Comparison of ENCODE assay signal across 20 cellular contexts in genomic region chrX:97168646-97169045, GRCh38.
A peak's percentile ranks its signal among the peaks of the same experiment; 100 is the strongest.
DNase-seq lines count a peak whose midpoint lies in the region; ATAC-seq, FAIRE-seq and TF ChIP-seq lines count a peak whose summit lies in the region.
"Had no signal": no experiment of that assay in that cellular context is flagged by ENCODE, and none has a peak within 500 bp of the region (broad histone marks: within the 10 kb centered on the region; RNA-seq: fewer than 3 reads in every experiment).

No MANE protein-coding gene starts in this region.

- H3K79me2 ChIP-seq in SU-DHL-6 (ENCODE audit: insufficient read depth, low read length): no peaks in the 10 kb centered on the region

- intact Hi-C loops in activated T-helper 1 cell treated with anti-CD3 and anti-CD28 coated beads, Interleukin-12 subunit alpha, Interleukin-12 subunit beta, Interleukin-2, Interleukin-4 antibody, amounts not matched to agents 30 ng/mL and 10 ng/mL and 1 ng/mL, durations not matched to agents 14 hours and 24 hours and 36 hours (cut with micrococcal nuclease): no loop called here

- no peak overlapping the region for H3K4me3 Mint-ChIP-seq in activated T-helper 1 cell treated with anti-CD3 and anti-CD28 coated beads, Interleukin-12 subunit alpha, Interleukin-12 subunit beta, Interleukin-2, Interleukin-4 antibody, amounts not matched to agents 30 ng/mL and 10 ng/mL and 1 ng/mL, durations not matched to agents 14 hours and 24 hours and 36 hours
- H3K4me3 Mint-ChIP-seq in WTC11: no peak overlapping the region
- H3K4me3 Mint-ChIP-seq: activated CD4-positive, alpha-beta memory T cell treated with anti-CD3 and anti-CD28 coated beads for 36 hours had no signal

- no peak overlapping the region for H3K4me3 ChIP-seq in BLaER1 treated with 17β-estradiol and CSF1 and Interleukin-3, amounts not matched to agents 10 nM and 100 nM
- H3K4me3 ChIP-seq in SU-DHL-6 (ENCODE audit: insufficient read depth, low read length, poor library complexity, severe bottlenecking): no peak overlapping the region
- H3K4me3 ChIP-seq: PC-9 had no signal

- H4K20me1 ChIP-seq in BLaER1 treated with 17β-estradiol and CSF1 and Interleukin-3, amounts not matched to agents 10 nM and 100 nM: peaks cover 0 to 4% (median 0%) of the 10 kb centered on the region in 11 experiments; a peak in 2 of 22 replicates
- no peaks in the 10 kb centered on the region for H4K20me1 ChIP-seq in SU-DHL-6 (ENCODE audit: low read depth, low read length)

- no peaks in the 10 kb centered on the region for H3K9me2 ChIP-seq in SU-DHL-6 (replicated peaks; ENCODE audit: insufficient read depth, low read length)
- H3K9me2 ChIP-seq: SK-N-SH had no signal

- CTCF ChIA-PET in WTC11 (lab: Charles Lee): no interaction called here

- ATAC-seq in HG03066 (IDR thresholded peaks at IDR 0.05; ENCODE audit: low read depth, unreplicated experiment): peak; percentile 73
- ATAC-seq in WTC11: no peak
- ATAC-seq: left lobe of liver; stimulated activated naive CD8-positive, alpha-beta T cell treated with anti-CD3 and anti-CD28 coated beads, Interleukin-15, Interleukin-2, amounts not matched to agents 100 U/mL and 50 U/mL, for 24 hours had no signal

- peaks cover 6 to 15% (median 13%) of the 10 kb centered on the region in 10 experiments; a peak in 16 of 20 replicates for H3K4me1 ChIP-seq in BLaER1 treated with 17β-estradiol and CSF1 and Interleukin-3, amounts not matched to agents 10 nM and 100 nM

- FAIRE-seq in GM19239 (lab: Jason Lieb, UNC): peak; percentile 21
- no peak for FAIRE-seq in HTR-8/SVneo (lab: Jason Lieb, UNC)
- FAIRE-seq: A204.1, small intestine, TTC549 had no signal

- no peak overlapping the region for H3K27ac Mint-ChIP-seq in activated T-helper 1 cell treated with anti-CD3 and anti-CD28 coated beads, Interleukin-12 subunit alpha, Interleukin-12 subunit beta, Interleukin-2, Interleukin-4 antibody, amounts not matched to agents 30 ng/mL and 10 ng/mL and 1 ng/mL, durations not matched to agents 14 hours and 24 hours and 36 hours
- H3K27ac Mint-ChIP-seq in WTC11: no peak overlapping the region
- H3K27ac Mint-ChIP-seq: activated CD4-positive, alpha-beta memory T cell treated with anti-CD3 and anti-CD28 coated beads for 36 hours had no signal

- H3K9me3 Mint-ChIP-seq in activated T-helper 1 cell treated with anti-CD3 and anti-CD28 coated beads, Interleukin-12 subunit alpha, Interleukin-12 subunit beta, Interleukin-2, Interleukin-4 antibody, amounts not matched to agents 30 ng/mL and 10 ng/mL and 1 ng/mL, durations not matched to agents 14 hours and 24 hours and 36 hours: no peaks in the 10 kb centered on the region
- H3K9me3 Mint-ChIP-seq in WTC11: no peaks in the 10 kb centered on the region
- H3K9me3 Mint-ChIP-seq: activated CD4-positive, alpha-beta memory T cell treated with anti-CD3 and anti-CD28 coated beads for 36 hours had no signal

- no peaks in the 10 kb centered on the region for H3K9me3 ChIP-seq in BLaER1 treated with 17β-estradiol and CSF1 and Interleukin-3, amounts not matched to agents 10 nM and 100 nM (replicated peaks in 1 of 11)
- no peaks in the 10 kb centered on the region for H3K9me3 ChIP-seq in SU-DHL-6 (ENCODE audit: insufficient read depth, low read length)
- H3K9me3 ChIP-seq: SK-N-SH had no signal

- no peak overlapping the region for H3K9ac ChIP-seq in BLaER1 treated with 17β-estradiol and CSF1 and Interleukin-3, amounts not matched to agents 10 nM and 100 nM
- peak overlapping the region; percentile 40 for H3K9ac ChIP-seq in SU-DHL-6 (ENCODE audit: low read length)
- H3K9ac ChIP-seq: SK-N-SH had no signal

- POLR2A ChIA-PET in WTC11 (lab: Charles Lee): no interaction called here

- H3K27me3 Mint-ChIP-seq in activated T-helper 1 cell treated with anti-CD3 and anti-CD28 coated beads, Interleukin-12 subunit alpha, Interleukin-12 subunit beta, Interleukin-2, Interleukin-4 antibody, amounts not matched to agents 30 ng/mL and 10 ng/mL and 1 ng/mL, durations not matched to agents 14 hours and 24 hours and 36 hours (ENCODE audit: insufficient read depth): no peaks in the 10 kb centered on the region
- no peaks in the 10 kb centered on the region for H3K27me3 Mint-ChIP-seq in WTC11 (ENCODE audit: low read depth)
- H3K27me3 Mint-ChIP-seq: activated CD4-positive, alpha-beta memory T cell treated with anti-CD3 and anti-CD28 coated beads for 36 hours had no signal

- peak overlapping the region; percentile 68 for H2AFZ ChIP-seq in SU-DHL-6 (ENCODE audit: low read depth, low read length, severe bottlenecking)
- H2AFZ ChIP-seq: PC-9 had no signal

- peak overlapping the region in 8 of 11 experiments; percentile 2 to 44 (median 24); a peak in 11 of 22 replicates for H3K4me2 ChIP-seq in BLaER1 treated with 17β-estradiol and CSF1 and Interleukin-3, amounts not matched to agents 10 nM and 100 nM
- peak overlapping the region; percentile 49 for H3K4me2 ChIP-seq in SU-DHL-6 (ENCODE audit: low read depth, low read length, poor library complexity, severe bottlenecking)
- H3K4me2 ChIP-seq: PC-9, SK-N-SH had no signal

- no peaks in the 10 kb centered on the region for H3K4me1 Mint-ChIP-seq in activated T-helper 1 cell treated with anti-CD3 and anti-CD28 coated beads, Interleukin-12 subunit alpha, Interleukin-12 subunit beta, Interleukin-2, Interleukin-4 antibody, amounts not matched to agents 30 ng/mL and 10 ng/mL and 1 ng/mL, durations not matched to agents 14 hours and 24 hours and 36 hours (ENCODE audit: low read depth)
- peaks cover 9% of the 10 kb centered on the region for H3K4me1 Mint-ChIP-seq in WTC11

- peak overlapping the region in 2 of 11 experiments; percentile 32 to 36; a peak in 3 of 22 replicates for H3K27ac ChIP-seq in BLaER1 treated with 17β-estradiol and CSF1 and Interleukin-3, amounts not matched to agents 10 nM and 100 nM
- peak overlapping the region; percentile 65 for H3K27ac ChIP-seq in SU-DHL-6 (ENCODE audit: low read depth, low read length)
- H3K27ac ChIP-seq: PC-9 had no signal

- H3K36me3 ChIP-seq in BLaER1 treated with 17β-estradiol and CSF1 and Interleukin-3, amounts not matched to agents 10 nM and 100 nM: no peaks in the 10 kb centered on the region
- no peaks in the 10 kb centered on the region for H3K36me3 ChIP-seq in SU-DHL-6 (ENCODE audit: low read length)

- H3F3A ChIP-seq in SU-DHL-6 (ENCODE audit: insufficient read depth): no peaks in the 10 kb centered on the region

- H3K36me3 Mint-ChIP-seq in activated T-helper 1 cell treated with anti-CD3 and anti-CD28 coated beads, Interleukin-12 subunit alpha, Interleukin-12 subunit beta, Interleukin-2, Interleukin-4 antibody, amounts not matched to agents 30 ng/mL and 10 ng/mL and 1 ng/mL, durations not matched to agents 14 hours and 24 hours and 36 hours (ENCODE audit: low read depth): no peaks in the 10 kb centered on the region
- H3K36me3 Mint-ChIP-seq in WTC11: no peaks in the 10 kb centered on the region
- H3K36me3 Mint-ChIP-seq: activated CD4-positive, alpha-beta memory T cell treated with anti-CD3 and anti-CD28 coated beads for 36 hours had no signal

- no peak for TF ChIP-seq CTCF in SU-DHL-6 (IDR thresholded peaks at IDR 0.05; ENCODE audit: insufficient read depth, low read length, poor library complexity, severe bottlenecking)
- no peak for TF ChIP-seq CTCF in WTC11 (IDR thresholded peaks at IDR 0.05)

- DNase-seq in GM19239 (ENCODE audit: insufficient read length, low spot score) (peak; percentile 1), NCI-H128 (lab: John Stamatoyannopoulos, UW; ENCODE audit: unreplicated experiment) (no peak), WTC11 (ENCODE audit: low spot score) (no peak), HTR-8/SVneo (ENCODE audit: insufficient read length, low spot score) (no peak)
- no peak for DNase-seq in activated T-helper 1 cell treated with anti-CD3 and anti-CD28 coated beads, Interleukin-12 subunit alpha, Interleukin-12 subunit beta, Interleukin-2, Interleukin-4 antibody, amounts not matched to agents 30 ng/mL and 10 ng/mL and 1 ng/mL, durations not matched to agents 14 hours and 24 hours and 36 hours (ENCODE audit: low spot score)
- DNase-seq: activated CD4-positive, alpha-beta memory T cell treated with anti-CD3 and anti-CD28 coated beads for 36 hours; caudate nucleus; EL; NCI-H187 treated with DMSO at 0.1 percent for 48 hours; NCI-H510A treated with DMSO at 0.1 percent for 48 hours; PC-9; SK-N-SH; small intestine; stimulated activated naive CD8-positive, alpha-beta T cell treated with anti-CD3 and anti-CD28 coated beads, Interleukin-15, Interleukin-2, amounts not matched to agents 100 U/mL and 50 U/mL, for 24 hours had no signal

- peaks cover 87 to 99% (median 93%) of the 10 kb centered on the region in 11 experiments for H3K27me3 ChIP-seq in BLaER1 treated with 17β-estradiol and CSF1 and Interleukin-3, amounts not matched to agents 10 nM and 100 nM
- no peaks in the 10 kb centered on the region for H3K27me3 ChIP-seq in SU-DHL-6 (ENCODE audit: low read length)

TF ChIP-seq in WTC11, 78 proteins besides CTCF, POLR2A, EP300 and RAD21 (continues in another document):
- TF ChIP-seq ZNF121 (CRISPR knock-in tag; IDR thresholded peaks at IDR 0.05) (no peak), ERG (CRISPR knock-in tag; IDR thresholded peaks at IDR 0.05) (no peak), CDX4 (CRISPR knock-in tag; IDR thresholded peaks at IDR 0.05; ENCODE audit: borderline replicate concordance) (no peak), MYBL2 (CRISPR knock-in tag; IDR thresholded peaks at IDR 0.05) (no peak), ZNF671 (CRISPR knock-in tag; IDR thresholded peaks at IDR 0.05) (no peak), FOXK1 (CRISPR knock-in tag; IDR thresholded peaks at IDR 0.05) (no peak), RORB (CRISPR knock-in tag; IDR thresholded peaks at IDR 0.05) (no peak), GTF2I (CRISPR knock-in tag; conservative IDR thresholded peaks at IDR 0.05) (no peak)
